ENCODE assay signal across 8 cellular contexts in the genomic region with DNA sequence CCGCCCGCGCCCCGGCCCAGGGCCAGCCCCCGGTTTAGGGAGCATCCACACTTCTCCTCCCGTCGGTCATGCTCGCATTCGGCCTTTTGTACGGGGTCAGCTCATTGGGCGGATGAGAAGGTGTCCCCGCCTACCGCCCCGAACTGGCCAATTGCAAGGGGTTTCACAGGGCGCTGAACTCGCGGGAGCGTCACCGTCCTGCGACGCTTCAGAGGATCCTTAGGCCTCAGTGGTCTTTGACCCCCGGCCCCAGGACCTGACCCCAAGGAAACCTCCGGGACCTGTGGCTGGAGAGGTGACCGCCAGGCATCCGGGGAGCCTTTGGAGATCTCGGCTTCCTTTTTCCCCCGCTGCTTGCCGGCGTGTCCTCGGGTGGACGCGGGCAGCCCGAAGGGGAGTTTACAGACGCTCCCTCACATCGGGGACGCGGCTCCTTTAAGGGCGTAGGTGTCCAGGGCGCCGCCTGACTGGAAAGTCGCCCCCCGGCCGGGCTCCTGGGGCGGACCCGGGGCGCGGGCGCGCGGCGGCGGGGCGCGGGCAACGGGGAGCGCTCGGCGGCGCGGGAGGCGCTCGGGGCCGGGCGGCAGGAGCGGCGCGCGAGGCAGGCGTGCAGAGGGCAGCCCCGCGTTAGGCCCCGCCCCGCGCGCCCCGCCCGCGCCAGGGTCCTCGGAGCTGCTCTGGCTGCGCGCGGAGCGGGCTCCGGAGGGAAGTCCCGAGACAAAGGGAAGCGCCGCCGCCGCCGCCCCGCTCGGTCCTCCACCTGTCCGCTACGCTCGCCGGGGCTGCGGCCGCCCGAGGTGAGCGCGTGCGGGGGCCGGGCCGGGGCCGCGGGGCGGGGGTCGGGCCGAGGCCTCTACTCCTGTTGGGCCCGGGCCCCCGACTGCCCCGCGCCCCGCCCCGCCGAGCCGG. TPM values are rescaled to one million over a fixed set of nuclear protein-coding genes. Genes with fewer than 3 reads are reported as not detected.
DNase-seq lines count a peak whose midpoint lies in the region; ATAC-seq, FAIRE-seq and TF ChIP-seq lines count a peak whose summit lies in the region.

A gene (plus strand): TSS at position 660 of the 909 bp plus-strand sequence. CDS start 4,395 bp downstream, outside the sequence.

- peaks cover 23 to 41% of the 10 kb centered on the region in 2 donors for H3K4me1 Mint-ChIP-seq in natural killer cell

- DNase-seq in EL (peak; percentile 96), H54 (ENCODE audit: insufficient read length, low spot score) (peak; percentile 90), M059J (ENCODE audit: low read depth) (peak; percentile 91), SHP77 (lab: John Stamatoyannopoulos, UW) (peak; percentile 91 to 93), fibroblast of peridontal ligament (ENCODE audit: extremely low read depth) (peak; percentile 98), natural killer cell (peak; percentile 100)
- DNase-seq in activated T-helper 9 cell treated with anti-CD3 and anti-CD28 coated beads, Interleukin-2, amount 50 U/mL, for 16 hours (ENCODE audit: low read depth) = peak; percentile 95
- peak; percentile 93 to 99 (median 98) for DNase-seq in stimulated activated naive CD4-positive, alpha-beta T cell (lab: John Stamatoyannopoulos, UW)

- intact Hi-C loops in natural killer cell (cut with micrococcal nuclease) = loop anchor here (2.0 kb wide), 2 partner anchors 70 to 112 kb away; a partner anchor contains a TSS

- H3K27me3 Mint-ChIP-seq in natural killer cell (ENCODE audit: low read depth in 2 of 2) = no peaks in the 10 kb centered on the region

- FAIRE-seq in H54 (lab: Jason Lieb, UNC) = peak; percentile 30

- no peak for TF ChIP-seq CTCF in natural killer cell (IDR thresholded peaks at IDR 0.05)

- peak within 1 kb of the TSS; percentile 96 for H3K4me3 Mint-ChIP-seq in natural killer cell

- peak within 1 kb of the TSS; percentile 96 to 99 for H3K27ac Mint-ChIP-seq in natural killer cell

- no peaks in the 10 kb centered on the region for H3K36me3 Mint-ChIP-seq in natural killer cell

- ATAC-seq in natural killer cell = peak; percentile 70 to 87 (median 77)

- H3K9me3 Mint-ChIP-seq in natural killer cell = no peaks in the 10 kb centered on the region

- TF ChIP-seq POLR2A in H54 (IDR thresholded peaks at IDR 0.05; ENCODE audit: low read depth, low read length) = peak; percentile 41

RNA-seq across cellular contexts. Expression of the gene that starts here (rescaled TPM):
- 85.7 and 87.6 TPM in 2 replicates for total RNA-seq in M059J (2014; rRNA removed; shearing (Covaris generic))
- 100 to 1,000 TPM; 367 to 412 (median 383) TPM for total RNA-seq in natural killer cell

Comparison
In these comparisons a context has a peak if more than half of its experiments do, and no peak if none do; other contexts are left out.
1. Peak in every context shown above with its lines: DNase-seq and ATAC-seq.